In genomic region chr19:14699641-14700040, GRCh38 we compare ENCODE assay signal across 1 cellular context.
TF ChIP-seq lines count a peak whose summit lies in the region.

No MANE protein-coding gene starts in this region.

TF ChIP-seq in HepG2, 621 proteins besides CTCF, POLR2A, EP300 and RAD21 (continued from another document):
- TF ChIP-seq, protein P1, sequence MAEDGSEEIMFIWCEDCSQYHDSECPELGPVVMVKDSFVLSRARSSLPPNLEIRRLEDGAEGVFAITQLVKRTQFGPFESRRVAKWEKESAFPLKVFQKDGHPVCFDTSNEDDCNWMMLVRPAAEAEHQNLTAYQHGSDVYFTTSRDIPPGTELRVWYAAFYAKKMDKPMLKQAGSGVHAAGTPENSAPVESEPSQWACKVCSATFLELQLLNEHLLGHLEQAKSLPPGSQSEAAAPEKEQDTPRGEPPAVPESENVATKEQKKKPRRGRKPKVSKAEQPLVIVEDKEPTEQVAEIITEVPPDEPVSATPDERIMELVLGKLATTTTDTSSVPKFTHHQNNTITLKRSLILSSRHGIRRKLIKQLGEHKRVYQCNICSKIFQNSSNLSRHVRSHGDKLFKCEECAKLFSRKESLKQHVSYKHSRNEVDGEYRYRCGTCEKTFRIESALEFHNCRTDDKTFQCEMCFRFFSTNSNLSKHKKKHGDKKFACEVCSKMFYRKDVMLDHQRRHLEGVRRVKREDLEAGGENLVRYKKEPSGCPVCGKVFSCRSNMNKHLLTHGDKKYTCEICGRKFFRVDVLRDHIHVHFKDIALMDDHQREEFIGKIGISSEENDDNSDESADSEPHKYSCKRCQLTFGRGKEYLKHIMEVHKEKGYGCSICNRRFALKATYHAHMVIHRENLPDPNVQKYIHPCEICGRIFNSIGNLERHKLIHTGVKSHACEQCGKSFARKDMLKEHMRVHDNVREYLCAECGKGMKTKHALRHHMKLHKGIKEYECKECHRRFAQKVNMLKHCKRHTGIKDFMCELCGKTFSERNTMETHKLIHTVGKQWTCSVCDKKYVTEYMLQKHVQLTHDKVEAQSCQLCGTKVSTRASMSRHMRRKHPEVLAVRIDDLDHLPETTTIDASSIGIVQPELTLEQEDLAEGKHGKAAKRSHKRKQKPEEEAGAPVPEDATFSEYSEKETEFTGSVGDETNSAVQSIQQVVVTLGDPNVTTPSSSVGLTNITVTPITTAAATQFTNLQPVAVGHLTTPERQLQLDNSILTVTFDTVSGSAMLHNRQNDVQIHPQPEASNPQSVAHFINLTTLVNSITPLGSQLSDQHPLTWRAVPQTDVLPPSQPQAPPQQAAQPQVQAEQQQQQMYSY (CRISPR knock-in tag; IDR thresholded peaks at IDR 0.05) = no peak
- TF ChIP-seq ZNF24 (IDR thresholded peaks at IDR 0.05) (no peak), GABPB1 (CRISPR knock-in tag; IDR thresholded peaks at IDR 0.05) (no peak)
